Comparison of ENCODE assay signal across 1 cellular context in genomic region chr11:6249822-6250555, GRCh38.
TF ChIP-seq lines count a peak whose summit lies in the region.

No MANE protein-coding gene starts in this region.

TF ChIP-seq in K562, 482 proteins besides CTCF, POLR2A, EP300 and RAD21 (continued from another document and continues in another):
- TF ChIP-seq REST (CRISPR knock-in tag; IDR thresholded peaks at IDR 0.05; ENCODE audit: low read depth) = no peak
- TF ChIP-seq ZBTB9 (CRISPR knock-in tag; IDR thresholded peaks at IDR 0.05) = no peak
- no peak for TF ChIP-seq ZNF24 (IDR thresholded peaks at IDR 0.05)
- TF ChIP-seq ZHX1 (conservative IDR thresholded peaks at IDR 0.05; ENCODE audit: low read length) = no peak
- no peak for TF ChIP-seq SMAD2 (IDR thresholded peaks at IDR 0.05; ENCODE audit: low read depth, low read length)
- no peak for TF ChIP-seq HIVEP1 (CRISPR knock-in tag; IDR thresholded peaks at IDR 0.05)
- TF ChIP-seq GATA2 (CRISPR knock-in tag; IDR thresholded peaks at IDR 0.05) = peak; percentile 81
- no peak for TF ChIP-seq ZNF785 (CRISPR knock-in tag; IDR thresholded peaks at IDR 0.05)
- no peak for TF ChIP-seq CREB3L1 (IDR thresholded peaks at IDR 0.05; ENCODE audit: borderline replicate concordance, low read depth)
- no peak for TF ChIP-seq BMI1 (IDR thresholded peaks at IDR 0.05; ENCODE audit: low read length)
- TF ChIP-seq RB1 (IDR thresholded peaks at IDR 0.05; ENCODE audit: low read depth) = no peak
- TF ChIP-seq TEAD4 (IDR thresholded peaks at IDR 0.05; ENCODE audit: low read length) = peak; percentile 91
- TF ChIP-seq TEAD4 (CRISPR knock-in tag; IDR thresholded peaks at IDR 0.05; ENCODE audit: borderline replicate concordance) = no peak
- no peak for TF ChIP-seq ETS2 (tag; IDR thresholded peaks at IDR 0.05; ENCODE audit: borderline replicate concordance, poor library complexity, severe bottlenecking)
- peak; percentile 67; the same call in 1 of the 2 replicates for TF ChIP-seq STAT5A (IDR thresholded peaks at IDR 0.05; ENCODE audit: borderline replicate concordance, low read length)
- no peak for TF ChIP-seq THRAP3 (IDR thresholded peaks at IDR 0.05; ENCODE audit: borderline replicate concordance)
- no peak for TF ChIP-seq SRSF9 (IDR thresholded peaks at IDR 0.05; ENCODE audit: borderline replicate concordance, low read depth, low read length)
- no peak for TF ChIP-seq SRSF7 (optimal IDR thresholded peaks at IDR 0.05; ENCODE audit: low read depth, low read length)
- TF ChIP-seq ELF2 (CRISPR knock-in tag; IDR thresholded peaks at IDR 0.05) = no peak
- no peak for TF ChIP-seq KLF6 (CRISPR knock-in tag; IDR thresholded peaks at IDR 0.05; ENCODE audit: borderline replicate concordance)
- no peak for TF ChIP-seq ZBTB17 (CRISPR knock-in tag; IDR thresholded peaks at IDR 0.05)
- TF ChIP-seq KAT2B (IDR thresholded peaks at IDR 0.05; ENCODE audit: low read depth, low read length) = no peak
- 0 out of 4 replicates have a peak, but pooled peaks of 1 of the 2 experiments have one; percentile 21 for TF ChIP-seq MNT (conservative IDR thresholded peaks at IDR 0.05)
- no peak for TF ChIP-seq ATF4 (CRISPR knock-in tag; IDR thresholded peaks at IDR 0.05)
- no peak for TF ChIP-seq ZZZ3 (IDR thresholded peaks at IDR 0.05)
- TF ChIP-seq ZKSCAN8 (CRISPR knock-in tag; IDR thresholded peaks at IDR 0.05) = 0 out of 2 replicates have a peak, but pooled peaks have one; percentile 42
- TF ChIP-seq ZNF232 (CRISPR knock-in tag; IDR thresholded peaks at IDR 0.05) = no peak
- TF ChIP-seq ZNF639 (CRISPR knock-in tag; conservative IDR thresholded peaks at IDR 0.05 in 1 of 2, IDR thresholded peaks at IDR 0.05 in 1 of 2) = peak in 1 of 2 experiments; percentile 85; a peak in 2 of 4 replicates
- TF ChIP-seq MITF (IDR thresholded peaks at IDR 0.05) = no peak
- TF ChIP-seq ZNF280B (CRISPR knock-in tag; IDR thresholded peaks at IDR 0.05) = no peak
- no peak for TF ChIP-seq ZNF699 (CRISPR knock-in tag; IDR thresholded peaks at IDR 0.05; ENCODE audit: insufficient replicate concordance)
- 0 out of 2 replicates have a peak, but pooled peaks have one; percentile 13 for TF ChIP-seq NFE2 (IDR thresholded peaks at IDR 0.05; ENCODE audit: low read depth)
